ENCODE assay signal across 24 cellular contexts in genomic region chr9:99121604-99122003, GRCh38. TPM values are rescaled to one million over a fixed set of nuclear protein-coding genes. Genes with fewer than 3 reads are reported as not detected.
A peak's percentile ranks its signal among the peaks of the same experiment; 100 is the strongest.
DNase-seq lines count a peak whose midpoint lies in the region; ATAC-seq and TF ChIP-seq lines count a peak whose summit lies in the region.
"Had no signal": no experiment of that assay in that cellular context is flagged by ENCODE, and none has a peak within 500 bp of the region (broad histone marks: within the 10 kb centered on the region; RNA-seq: fewer than 3 reads in every experiment).

No MANE protein-coding gene starts in this region.

- intact Hi-C loops in MCF 10A (cut with micrococcal nuclease) (no loop called here), breast epithelium (cut with DNase I; ENCODE audit: low total_unique reads) (no loop called here), activated B cell treated with CpG ODN at 0.5 μM for 24 hours (cut with micrococcal nuclease) (no loop called here)

- no peak overlapping the region for H3K27ac ChIP-seq in breast epithelium
- H3K27ac ChIP-seq: adrenal gland, hepatocyte, parathyroid adenoma, stomach, upper lobe of left lung had no signal

- TF ChIP-seq POLR2A in breast epithelium (IDR thresholded peaks at IDR 0.05) = no peak

- no peaks in the 10 kb centered on the region for H3K36me3 ChIP-seq in breast epithelium
- H3K36me3 ChIP-seq: adrenal gland, BE2C, stomach, upper lobe of left lung had no signal

- H3K36me3 Mint-ChIP-seq in MCF 10A (ENCODE audit: insufficient read depth, unreplicated experiment) (no peaks in the 10 kb centered on the region), activated B cell treated with CpG ODN at 0.5 μM for 24 hours (ENCODE audit: low read depth) (peaks cover 1% of the 10 kb centered on the region)

- no peak for ATAC-seq in activated B cell treated with CpG ODN at 0.5 μM for 24 hours (ENCODE audit: low read depth)
- ATAC-seq in left lobe of liver = peak; percentile 37

- no peaks in the 10 kb centered on the region for H3K9me3 ChIP-seq in breast epithelium
- H3K9me3 ChIP-seq: adrenal gland, BE2C, stomach, upper lobe of left lung had no signal

- CTCF ChIA-PET in MCF 10A (lab: Yijun Ruan, JAX) = interaction anchor here (0.8 to 1.0 kb wide), 4 partner anchors 11 to 20 kb away, joined by 3 to 5 read pairs (median 3); no protein-coding TSS in a partner anchor
- CTCF ChIA-PET in activated B cell treated with CpG ODN at 0.5 μM for 24 hours (lab: Charles Lee) = no interaction called here

- POLR2A ChIA-PET in MCF 10A (lab: Yijun Ruan, JAX) (interaction anchor here (0.8 to 2.4 kb wide), 5 partner anchors 9 to 81 kb away, joined by 3 to 11 read pairs (median 3); partner anchors contain the start of gene TGFBR1), activated B cell treated with CpG ODN at 0.5 μM for 24 hours (lab: Charles Lee) (interaction anchor here (1.0 to 2.8 kb wide), 4 partner anchors 11 to 64 kb away, joined by 3 to 10 read pairs (median 4); no protein-coding TSS in a partner anchor)

- no peaks in the 10 kb centered on the region for H3K27me3 Mint-ChIP-seq in MCF 10A (ENCODE audit: insufficient read depth, unreplicated experiment)
- no peaks in the 10 kb centered on the region for H3K27me3 Mint-ChIP-seq in activated B cell treated with CpG ODN at 0.5 μM for 24 hours
- H3K27me3 Mint-ChIP-seq: activated CD4-positive, alpha-beta T cell treated with anti-CD3 and anti-CD28 coated beads, Interleukin-2, amount 10 ng/mL, durations not matched to agents 7 days and 5 days had no signal

- H3K4me3 ChIP-seq in breast epithelium = no peak overlapping the region
- H3K4me3 ChIP-seq: adrenal gland, hepatocyte, stomach, upper lobe of left lung had no signal

- H3K4me3 Mint-ChIP-seq in MCF 10A (ENCODE audit: unreplicated experiment) = no peak overlapping the region
- peak overlapping the region; percentile 4 for H3K4me3 Mint-ChIP-seq in activated B cell treated with CpG ODN at 0.5 μM for 24 hours
- H3K4me3 Mint-ChIP-seq: activated CD4-positive, alpha-beta T cell treated with anti-CD3 and anti-CD28 coated beads, Interleukin-2, amount 10 ng/mL, durations not matched to agents 7 days and 5 days; nephron had no signal

- H3K9me3 Mint-ChIP-seq in MCF 10A (ENCODE audit: unreplicated experiment) (no peaks in the 10 kb centered on the region), activated B cell treated with CpG ODN at 0.5 μM for 24 hours (no peaks in the 10 kb centered on the region)
- H3K9me3 Mint-ChIP-seq: nephron had no signal

- TF ChIP-seq CTCF in MCF 10A (IDR thresholded peaks at IDR 0.05; ENCODE audit: unreplicated experiment) = no peak
- no peak for TF ChIP-seq CTCF in breast epithelium (IDR thresholded peaks at IDR 0.05)
- TF ChIP-seq CTCF in activated B cell treated with CpG ODN at 0.5 μM for 24 hours (IDR thresholded peaks at IDR 0.05) = no peak

- H3K27ac Mint-ChIP-seq in MCF 10A (ENCODE audit: low read depth, unreplicated experiment) (no peak overlapping the region), activated B cell treated with CpG ODN at 0.5 μM for 24 hours (no peak overlapping the region)
- H3K27ac Mint-ChIP-seq: activated CD4-positive, alpha-beta T cell treated with anti-CD3 and anti-CD28 coated beads, Interleukin-2, amount 10 ng/mL, durations not matched to agents 7 days and 5 days; nephron had no signal

- H3K27me3 ChIP-seq in breast epithelium = no peaks in the 10 kb centered on the region
- H3K27me3 ChIP-seq: adrenal gland, BE2C, hepatocyte, stomach, upper lobe of left lung had no signal

- DNase-seq in MCF 10A (ENCODE audit: unreplicated experiment) (peak; percentile 28), breast epithelium (ENCODE audit: low spot score in 2 of 2) (no peak), activated B cell treated with CpG ODN at 0.5 μM for 24 hours (no peak), left lobe of liver (ENCODE audit: low spot score) (no peak), pons (ENCODE audit: low spot score) (no peak), NOMO-1 treated with dmso at 0.1 percent for 144 hours (lab: John Stamatoyannopoulos, UW; ENCODE audit: unreplicated experiment) (no peak), NCI-H2107 treated with DMSO at 0.1 percent for 48 hours (lab: John Stamatoyannopoulos, UW; ENCODE audit: unreplicated experiment) (no peak), superior temporal gyrus (ENCODE audit: extremely low spot score) (no peak)
- DNase-seq: activated CD4-positive, alpha-beta T cell treated with anti-CD3 and anti-CD28 coated beads, Interleukin-2, amount 10 ng/mL, durations not matched to agents 7 days and 5 days; activated effector memory CD4-positive, alpha-beta T cell treated with Interleukin-2 at 50 U/mL for 16 hours; adrenal gland; BE2C; dermis blood vessel endothelial cell; mesendoderm; NCI-H1436 treated with DMSO at 0.1 percent for 48 hours; NCI-H2171 treated with DMSO at 0.1 percent for 48 hours; NCI-H748 treated with DMSO at 0.1 percent for 48 hours; stimulated activated CD4-positive, alpha-beta T cell treated with anti-CD3 and anti-CD28 coated beads, Interleukin-2, amount 100 ng/mL, for 24 hours; stomach; T-helper 1 cell; upper lobe of left lung had no signal

- H3K4me1 ChIP-seq in breast epithelium = no peaks in the 10 kb centered on the region
- H3K4me1 ChIP-seq: BE2C, parathyroid adenoma had no signal

- H3K4me1 Mint-ChIP-seq in MCF 10A (ENCODE audit: insufficient read depth, unreplicated experiment) = peaks cover 18% of the 10 kb centered on the region
- H3K4me1 Mint-ChIP-seq in activated B cell treated with CpG ODN at 0.5 μM for 24 hours = peaks cover 74% of the 10 kb centered on the region

- BruUV-seq in MCF 10A (replicated peaks; lab: Mats Ljungman, UMichigan) = no TSS peak

RNA-seq across cellular contexts. Expression of gene TGFBR1, which starts 16.7 kb away (rescaled TPM):
- total RNA-seq in MCF 10A (2022) (27.6 and 29.4 TPM in 2 replicates), breast epithelium (10 to 100 TPM; 33.1 to 35.4 (median 34.5) TPM), activated B cell treated with CpG ODN at 0.5 μM for 24 hours (53.5 and 65.3 TPM in 2 replicates), left lobe of liver (13.5 TPM)
